Comparison of ENCODE assay signal across 20 cellular contexts in genomic region chr13:106958690-106959089, GRCh38.
DNase-seq lines count a peak whose midpoint lies in the region; ATAC-seq, FAIRE-seq and TF ChIP-seq lines count a peak whose summit lies in the region.
"Had no signal": no experiment of that assay in that cellular context is flagged by ENCODE, and none has a peak within 500 bp of the region (broad histone marks: within the 10 kb centered on the region; RNA-seq: fewer than 3 reads in every experiment).

No MANE protein-coding gene starts in this region.

- WGBS in right lobe of liver (ENCODE audit: insufficient coverage, low coverage, low lambda C conversion rate, missing lambda C conversion rate): 25% methylated on average over 4 of the region's 4 CpGs

- no peaks in the 10 kb centered on the region for H3K9me3 ChIP-seq in right lobe of liver

- peak overlapping the region in 2 of 3 donors; percentile 17 to 39 for H3K4me3 ChIP-seq in right lobe of liver
- H3K4me3 ChIP-seq: BLaER1, GM23338 had no signal

- peak; percentile 50 for DNase-seq in HT-29 (ENCODE audit: low spot score)
- DNase-seq in kidney tubule cell (ENCODE audit: low spot score): peak; percentile 36
- DNase-seq in right lobe of liver: no peak
- DNase-seq in renal cortical epithelial cell (ENCODE audit: low read depth): peak; percentile 74
- DNase-seq in head of caudate nucleus: no peak
- no peak for DNase-seq in frontal cortex (ENCODE audit: low spot score in 2 of 2)
- DNase-seq in T-helper 1 cell: no peak
- DNase-seq in NCI-H1694 (lab: John Stamatoyannopoulos, UW): no peak
- DNase-seq: 8988T; CD4-positive, alpha-beta memory T cell; DMS 273 treated with DMSO at 0.1 percent for 48 hours; DMS53; HCEC 1CT had no signal

- no peak for TF ChIP-seq POLR2A in right lobe of liver (IDR thresholded peaks at IDR 0.05)

- intact Hi-C loops in right lobe of liver (cut with DNase I): no loop called here
- intact Hi-C loops in head of caudate nucleus (cut with DNase I): no loop called here

- H3K27ac ChIP-seq in right lobe of liver: peak overlapping the region in 2 of 3 donors; percentile 51 to 67
- H3K27ac ChIP-seq: BLaER1, HL-60 had no signal

- H3K4me1 ChIP-seq in right lobe of liver: peaks cover 0 to 19% (median 4%) of the 10 kb centered on the region in 4 donors
- H3K4me1 ChIP-seq: BLaER1 had no signal

- H3K36me3 ChIP-seq in right lobe of liver: no peaks in the 10 kb centered on the region
- H3K36me3 ChIP-seq: BLaER1 had no signal

- no peaks in the 10 kb centered on the region for H3K27me3 ChIP-seq in right lobe of liver
- H3K27me3 ChIP-seq: BLaER1 had no signal

- TF ChIP-seq CTCF in right lobe of liver (IDR thresholded peaks at IDR 0.05): no peak

- peak; percentile 80 to 96 (median 88) for ATAC-seq in right lobe of liver
- ATAC-seq: GM23338 had no signal

- no peak for FAIRE-seq in frontal cortex (lab: Jason Lieb, UNC)
- FAIRE-seq: G401.6, GM12892, GM18507, HTR-8/SVneo had no signal

Comparison
In these comparisons a context has a peak if more than half of its experiments do, and no peak if none do; other contexts are left out.
1. DNase-seq: peak in HT-29 (single experiment), kidney tubule cell (single experiment) and renal cortical epithelial cell (single experiment); none in right lobe of liver (0 of 3), head of caudate nucleus (0 of 42), frontal cortex (0 of 2), T-helper 1 cell (0 of 5) and NCI-H1694 (single experiment).